Comparison of ENCODE assay signal across 8 cellular contexts in the genomic region with DNA sequence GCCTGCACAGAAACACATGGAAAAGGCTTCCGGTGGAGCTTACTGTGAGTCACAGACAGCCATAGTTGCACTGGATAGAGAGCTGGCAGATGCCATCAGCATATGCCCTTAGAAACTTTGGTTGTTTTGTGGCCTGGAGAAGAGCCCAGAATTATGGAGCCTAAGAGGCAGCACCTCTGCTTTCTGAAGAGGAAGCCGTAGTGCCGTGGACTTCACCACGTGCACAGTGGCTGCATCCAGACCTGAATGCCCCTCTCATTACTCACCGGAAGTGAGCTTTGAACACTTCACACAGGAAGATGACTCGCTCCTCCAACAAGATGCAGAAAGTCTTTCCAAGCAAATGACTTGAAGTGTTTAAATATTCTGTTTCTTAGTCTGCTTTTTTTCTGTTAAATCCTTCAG. TPM values are rescaled to one million over a fixed set of nuclear protein-coding genes. Genes with fewer than 3 reads are reported as not detected.
DNase-seq lines count a peak whose midpoint lies in the region; ATAC-seq and TF ChIP-seq lines count a peak whose summit lies in the region.

No MANE protein-coding gene starts in this region.

- no peaks in the 10 kb centered on the region for H3K9me3 ChIP-seq in body of pancreas

- intact Hi-C loops in body of pancreas (cut with DNase I) = no loop called here

- DNase-seq in T-helper 2 cell (peak in 3 of 5 experiments; percentile 12 to 68 (median 66)), body of pancreas (peak in 3 of 4 donors; percentile 32 to 60 (median 47)), left lobe of liver (ENCODE audit: low spot score) (peak; percentile 51), retina (no peak)
- peak; percentile 33 to 45 (median 40) for DNase-seq in stimulated activated CD4-positive, alpha-beta T cell treated with anti-CD3 and anti-CD28 coated beads, TNF-alpha, amount 100 ng/mL, for 48 hours (ENCODE audit: low read depth in 3 of 3)

- H3K27ac ChIP-seq in body of pancreas = peak overlapping the region in 1 of 4 donors; percentile 42

- no peaks in the 10 kb centered on the region for H3K27me3 ChIP-seq in body of pancreas

- TF ChIP-seq CTCF in body of pancreas (IDR thresholded peaks at IDR 0.05) = no peak

- H3K4me1 ChIP-seq in body of pancreas = peaks cover 33% of the 10 kb centered on the region

- no peak for TF ChIP-seq POLR2A in body of pancreas (IDR thresholded peaks at IDR 0.05)

- WGBS in body of pancreas, 2 donors = 74 to 76% methylated on average over 6 of the region's 6 CpGs

- H3K36me3 ChIP-seq in body of pancreas (replicated peaks in 1 of 2; ENCODE audit: insufficient read depth in 1 of 2, low read depth in 2 of 2) = no peaks in the 10 kb centered on the region

- H3K4me3 ChIP-seq in body of pancreas = no peak overlapping the region

- ATAC-seq in GM18861 (IDR thresholded peaks at IDR 0.05; ENCODE audit: unreplicated experiment) = peak; percentile 52
- ATAC-seq in HG03571 (IDR thresholded peaks at IDR 0.05; ENCODE audit: unreplicated experiment) = peak; percentile 86
- peak; percentile 16 for ATAC-seq in body of pancreas
- peak; percentile 57 for ATAC-seq in left lobe of liver
- no peak for ATAC-seq in HG03045 (IDR thresholded peaks at IDR 0.05; ENCODE audit: unreplicated experiment)

RNA-seq across cellular contexts. Expression of gene JUN, which starts 28.4 kb away (rescaled TPM):
- 100 to 1,000 TPM; 320 to 712 TPM for total RNA-seq in body of pancreas
- 12.4 TPM for total RNA-seq in left lobe of liver

RNA-seq across cellular contexts. Expression of gene MYSM1, which starts 55.6 kb away (rescaled TPM):
- 10 to 100 TPM; 20.8 to 26.2 TPM for total RNA-seq in body of pancreas
- 9.5 TPM for total RNA-seq in left lobe of liver

Comparison
In these comparisons a context has a peak if more than half of its experiments do, and no peak if none do; other contexts are left out.
1. RNA of gene JUN, which starts 28.4 kb away (total RNA-seq): 320 to 712 TPM in body of pancreas; 12.4 TPM in left lobe of liver (single experiment); every median in the first group is over 10 times any median in the second.